In genomic region chr16:65782537-65783290, GRCh38 we compare ENCODE assay signal across 14 cellular contexts.
A peak's percentile ranks its signal among the peaks of the same experiment; 100 is the strongest.
DNase-seq lines count a peak whose midpoint lies in the region; ATAC-seq, FAIRE-seq and TF ChIP-seq lines count a peak whose summit lies in the region.
"Had no signal": no experiment of that assay in that cellular context is flagged by ENCODE, and none has a peak within 500 bp of the region (broad histone marks: within the 10 kb centered on the region; RNA-seq: fewer than 3 reads in every experiment).

No MANE protein-coding gene starts in this region.

- H3K4me3 ChIP-seq in ACC112 (ENCODE audit: low read depth, low read length) (no peak overlapping the region), HFF-Myc (replicated peaks; ENCODE audit: low read depth, low read length) (no peak overlapping the region), astrocyte of the spinal cord (ENCODE audit: low read depth, low read length) (no peak overlapping the region), keratinocyte (ENCODE audit: control insufficient read depth in 2 of 3, extremely low read depth in 1 of 3, insufficient read depth in 2 of 3, low read depth in 1 of 3, low read length in 3 of 3) (peak overlapping the region in 1 of 3 experiments; percentile 40)
- H3K4me3 ChIP-seq: BLaER1 treated with 17β-estradiol and CSF1 and Interleukin-3, amounts not matched to agents 10 nM and 100 nM; skin epidermis had no signal

- H3K9me3 Mint-ChIP-seq in activated CD8-positive, alpha-beta memory T cell treated with anti-CD3 and anti-CD28 coated beads, Interleukin-2, amount 10 ng/mL, durations not matched to agents 7 days and 5 days (ENCODE audit: low read depth), result peaks cover 5% of the 10 kb centered on the region
- H3K9me3 Mint-ChIP-seq in stimulated activated memory B cell treated with anti-CD40 and anti-IgM and Interleukin-4, amounts not matched to agents 10 μg/mL and 1 μg/mL and 100 μg/mL, for 72 hours, result peaks cover 4% of the 10 kb centered on the region

- no peaks in the 10 kb centered on the region for H3K9me3 ChIP-seq in keratinocyte (ENCODE audit: control insufficient read depth, low read depth, low read length)

- H3K9ac ChIP-seq in keratinocyte (ENCODE audit: control insufficient read depth, extremely low read depth, insufficient read depth, low read length), result no peak overlapping the region
- H3K9ac ChIP-seq: BLaER1 treated with 17β-estradiol and CSF1 and Interleukin-3, amounts not matched to agents 10 nM and 100 nM had no signal

- no peaks in the 10 kb centered on the region for H3K79me2 ChIP-seq in ACC112 (ENCODE audit: control insufficient read depth, insufficient read depth, low read length, unreplicated experiment)
- no peaks in the 10 kb centered on the region for H3K79me2 ChIP-seq in keratinocyte (ENCODE audit: control insufficient read depth, insufficient read depth, low read length)

- H3K36me3 Mint-ChIP-seq in activated CD8-positive, alpha-beta memory T cell treated with anti-CD3 and anti-CD28 coated beads, Interleukin-2, amount 10 ng/mL, durations not matched to agents 7 days and 5 days, result no peaks in the 10 kb centered on the region
- no peaks in the 10 kb centered on the region for H3K36me3 Mint-ChIP-seq in stimulated activated memory B cell treated with anti-CD40 and anti-IgM and Interleukin-4, amounts not matched to agents 10 μg/mL and 1 μg/mL and 100 μg/mL, for 72 hours
- H3K36me3 Mint-ChIP-seq: activated naive CD4-positive, alpha-beta T cell treated with anti-CD3 and anti-CD28 coated beads, Interleukin-2, amount 10 ng/mL, durations not matched to agents 7 days and 5 days had no signal

- FAIRE-seq in keratinocyte (lab: Jason Lieb, UNC), result peak; percentile 94

- no peak for ATAC-seq in activated CD8-positive, alpha-beta memory T cell treated with anti-CD3 and anti-CD28 coated beads, Interleukin-2, amount 10 ng/mL, durations not matched to agents 7 days and 5 days
- ATAC-seq in stimulated activated memory B cell treated with anti-CD40 and anti-IgM and Interleukin-4, amounts not matched to agents 10 μg/mL and 1 μg/mL and 100 μg/mL, for 72 hours, result no peak

- H3K4me2 ChIP-seq in keratinocyte (ENCODE audit: control insufficient read depth, extremely low read depth, insufficient read depth, low read depth, low read length), result peak overlapping the region; percentile 73
- H3K4me2 ChIP-seq: BLaER1 treated with 17β-estradiol and CSF1 and Interleukin-3, amounts not matched to agents 10 nM and 100 nM had no signal

- H2AFZ ChIP-seq in ACC112 (ENCODE audit: low read length, unreplicated experiment), result peak overlapping the region; percentile 32
- peak overlapping the region; percentile 69 for H2AFZ ChIP-seq in keratinocyte (ENCODE audit: control insufficient read depth, low read length)

- H3K27ac Mint-ChIP-seq in activated CD8-positive, alpha-beta memory T cell treated with anti-CD3 and anti-CD28 coated beads, Interleukin-2, amount 10 ng/mL, durations not matched to agents 7 days and 5 days, result no peak overlapping the region
- no peak overlapping the region for H3K27ac Mint-ChIP-seq in stimulated activated memory B cell treated with anti-CD40 and anti-IgM and Interleukin-4, amounts not matched to agents 10 μg/mL and 1 μg/mL and 100 μg/mL, for 72 hours
- H3K27ac Mint-ChIP-seq: activated naive CD4-positive, alpha-beta T cell treated with anti-CD3 and anti-CD28 coated beads, Interleukin-2, amount 10 ng/mL, durations not matched to agents 7 days and 5 days had no signal

- dilution Hi-C loops in keratinocyte (cut with MboI; ENCODE audit: extremely low pct_ligation_motif_present, low sequenced_read_pairs), result no loop called here

- no peaks in the 10 kb centered on the region for H3K27me3 Mint-ChIP-seq in activated CD8-positive, alpha-beta memory T cell treated with anti-CD3 and anti-CD28 coated beads, Interleukin-2, amount 10 ng/mL, durations not matched to agents 7 days and 5 days
- H3K27me3 Mint-ChIP-seq in stimulated activated memory B cell treated with anti-CD40 and anti-IgM and Interleukin-4, amounts not matched to agents 10 μg/mL and 1 μg/mL and 100 μg/mL, for 72 hours, result no peaks in the 10 kb centered on the region
- H3K27me3 Mint-ChIP-seq: activated naive CD4-positive, alpha-beta T cell treated with anti-CD3 and anti-CD28 coated beads, Interleukin-2, amount 10 ng/mL, durations not matched to agents 7 days and 5 days had no signal

- no peak overlapping the region for H3K27ac ChIP-seq in ACC112 (ENCODE audit: low read depth, low read length)
- peak overlapping the region; percentile 32 for H3K27ac ChIP-seq in keratinocyte (ENCODE audit: control insufficient read depth, insufficient read depth, low read length)
- H3K27ac ChIP-seq: BLaER1 treated with 17β-estradiol and CSF1 and Interleukin-3, amounts not matched to agents 10 nM and 100 nM had no signal

- no peaks in the 10 kb centered on the region for H3K27me3 ChIP-seq in ACC112 (ENCODE audit: insufficient read depth, low read length)
- no peaks in the 10 kb centered on the region for H3K27me3 ChIP-seq in keratinocyte (ENCODE audit: control insufficient read depth, extremely low read depth, insufficient read depth, low read length)
- H3K27me3 ChIP-seq: BLaER1 treated with 17β-estradiol and CSF1 and Interleukin-3, amounts not matched to agents 10 nM and 100 nM had no signal

- no peaks in the 10 kb centered on the region for H3K4me1 Mint-ChIP-seq in activated CD8-positive, alpha-beta memory T cell treated with anti-CD3 and anti-CD28 coated beads, Interleukin-2, amount 10 ng/mL, durations not matched to agents 7 days and 5 days
- no peaks in the 10 kb centered on the region for H3K4me1 Mint-ChIP-seq in stimulated activated memory B cell treated with anti-CD40 and anti-IgM and Interleukin-4, amounts not matched to agents 10 μg/mL and 1 μg/mL and 100 μg/mL, for 72 hours
- H3K4me1 Mint-ChIP-seq: activated naive CD4-positive, alpha-beta T cell treated with anti-CD3 and anti-CD28 coated beads, Interleukin-2, amount 10 ng/mL, durations not matched to agents 7 days and 5 days had no signal

- H3K4me3 Mint-ChIP-seq in activated CD8-positive, alpha-beta memory T cell treated with anti-CD3 and anti-CD28 coated beads, Interleukin-2, amount 10 ng/mL, durations not matched to agents 7 days and 5 days, result no peak overlapping the region
- no peak overlapping the region for H3K4me3 Mint-ChIP-seq in stimulated activated memory B cell treated with anti-CD40 and anti-IgM and Interleukin-4, amounts not matched to agents 10 μg/mL and 1 μg/mL and 100 μg/mL, for 72 hours
- H3K4me3 Mint-ChIP-seq: activated naive CD4-positive, alpha-beta T cell treated with anti-CD3 and anti-CD28 coated beads, Interleukin-2, amount 10 ng/mL, durations not matched to agents 7 days and 5 days had no signal

- H3K9me1 ChIP-seq in keratinocyte (ENCODE audit: control insufficient read depth, extremely low read depth, insufficient read depth, low read length), result no peaks in the 10 kb centered on the region

- CTCF ChIA-PET in activated CD8-positive, alpha-beta memory T cell treated with anti-CD3 and anti-CD28 coated beads, Interleukin-2, amount 10 ng/mL, durations not matched to agents 7 days and 5 days (lab: Charles Lee), result no interaction called here

- no peaks in the 10 kb centered on the region for H4K20me1 ChIP-seq in keratinocyte (ENCODE audit: control insufficient read depth, extremely low read depth, insufficient read depth, low read length)
- H4K20me1 ChIP-seq: BLaER1 treated with 17β-estradiol and CSF1 and Interleukin-3, amounts not matched to agents 10 nM and 100 nM had no signal

- H3K36me3 ChIP-seq in ACC112 (ENCODE audit: insufficient read depth, low read length) (no peaks in the 10 kb centered on the region), keratinocyte (ENCODE audit: control insufficient read depth in 2 of 2, extremely low read depth in 1 of 2, insufficient read depth in 2 of 2, low read length in 2 of 2) (no peaks in the 10 kb centered on the region)
- H3K36me3 ChIP-seq: BLaER1 treated with 17β-estradiol and CSF1 and Interleukin-3, amounts not matched to agents 10 nM and 100 nM had no signal

- DNase-seq in HFF-Myc (ENCODE audit: extremely low read depth, low read depth) (peak; percentile 61), astrocyte of the spinal cord (ENCODE audit: low read depth, low spot score) (peak; percentile 72), keratinocyte (ENCODE audit: low read depth, low spot score) (peak; percentile 17), 8988T (no peak)
- DNase-seq in activated CD8-positive, alpha-beta memory T cell treated with anti-CD3 and anti-CD28 coated beads, Interleukin-2, amount 10 ng/mL, durations not matched to agents 7 days and 5 days, result no peak
- no peak for DNase-seq in activated CD4-positive, alpha-beta T cell treated with anti-CD3 and anti-CD28 coated beads for 4 hours
- DNase-seq: activated CD4-positive, alpha-beta T cell treated with anti-CD3 and anti-CD28 coated beads, Interleukin-2, amount 50 U/mL, for 4 hours; activated naive CD4-positive, alpha-beta T cell treated with anti-CD3 and anti-CD28 coated beads, Interleukin-2, amount 10 ng/mL, durations not matched to agents 7 days and 5 days; NCI-H1436 treated with DMSO at 0.1 percent for 48 hours; T-helper 1 cell had no signal

- TF ChIP-seq CTCF in HFF-Myc (IDR thresholded peaks at IDR 0.05; ENCODE audit: low read depth, low read length, missing control alignments), result no peak
- no peak for TF ChIP-seq CTCF in astrocyte of the spinal cord (IDR thresholded peaks at IDR 0.05; ENCODE audit: low read depth, low read length)
- no peak for TF ChIP-seq CTCF in keratinocyte (optimal IDR thresholded peaks at IDR 0.05 in 1 of 3, IDR thresholded peaks at IDR 0.05 in 1 of 3, conservative IDR thresholded peaks at IDR 0.05 in 1 of 3; ENCODE audit: extremely low read depth in 1 of 3, insufficient read depth in 2 of 3, low read length in 3 of 3)

- in situ Hi-C loops in astrocyte of the spinal cord (cut with HindIII; ENCODE audit: low sequenced_read_pairs), result no loop called here

- H3K4me1 ChIP-seq in ACC112 (ENCODE audit: control insufficient read depth, insufficient read depth, low read length, unreplicated experiment) (peaks cover 22% of the 10 kb centered on the region), keratinocyte (ENCODE audit: control insufficient read depth, extremely low read depth, insufficient read depth, low read length) (peaks cover 18% of the 10 kb centered on the region)

Comparison
In these comparisons a context has a peak if more than half of its experiments do, and no peak if none do; other contexts are left out.
1. DNase-seq: peak in HFF-Myc (single experiment), astrocyte of the spinal cord (single experiment) and keratinocyte (single experiment); none in activated CD8-positive, alpha-beta memory T cell treated with anti-CD3 and anti-CD28 coated beads, Interleukin-2, amount 10 ng/mL, durations not matched to agents 7 days and 5 days (single experiment), 8988T (single experiment) and activated CD4-positive, alpha-beta T cell treated with anti-CD3 and anti-CD28 coated beads for 4 hours (0 of 2).